ENCODE assay signal across 8 cellular contexts in genomic region chr4:54227261-54228063, GRCh38. TPM values are rescaled to one million over a fixed set of nuclear protein-coding genes. Genes with fewer than 3 reads are reported as not detected.
DNase-seq lines count a peak whose midpoint lies in the region; ATAC-seq and TF ChIP-seq lines count a peak whose summit lies in the region.

No MANE protein-coding gene starts in this region.

- H3K27me3 ChIP-seq in right cardiac atrium (ENCODE audit: control insufficient read depth, insufficient read depth) (no peaks in the 10 kb centered on the region), gastrocnemius medialis (peaks cover 80 to 90% (median 83%) of the 10 kb centered on the region in 3 donors), WERI-Rb-1 (ENCODE audit: insufficient read depth, low read depth, severe bottlenecking) (peaks cover 93% of the 10 kb centered on the region)

- DNase-seq in Daoy (ENCODE audit: low read depth), result peak; percentile 35
- peak in 1 of 2 donors; percentile 15 for DNase-seq in activated naive CD4-positive, alpha-beta T cell treated with anti-CD3 and anti-CD28 coated beads, Interleukin-2, amount 50 U/mL, for 72 hours (ENCODE audit: low spot score in 2 of 2)
- DNase-seq in right cardiac atrium, result peak in 2 of 3 donors; percentile 51 to 73
- no peak for DNase-seq in gastrocnemius medialis
- DNase-seq in GM19240 (ENCODE audit: insufficient read length, low spot score), result no peak
- DNase-seq in WERI-Rb-1, result no peak
- DNase-seq in GM10248 (ENCODE audit: extremely low spot score), result no peak

- TF ChIP-seq CTCF in gastrocnemius medialis (IDR thresholded peaks at IDR 0.05 in 4 of 5, conservative IDR thresholded peaks at IDR 0.05 in 1 of 5), result no peak
- TF ChIP-seq CTCF in WERI-Rb-1 (IDR thresholded peaks at IDR 0.05; ENCODE audit: low read depth, low read length), result no peak
- no peak for TF ChIP-seq CTCF in GM10248 (IDR thresholded peaks at IDR 0.05; ENCODE audit: control extremely low read depth, extremely low read depth, low read depth, missing control alignments)

- no peak for TF ChIP-seq POLR2A in gastrocnemius medialis (IDR thresholded peaks at IDR 0.05)

- no peaks in the 10 kb centered on the region for H3K9me3 ChIP-seq in right cardiac atrium (ENCODE audit: control insufficient read depth, low read length)
- no peaks in the 10 kb centered on the region for H3K9me3 ChIP-seq in gastrocnemius medialis
- peaks cover 9% of the 10 kb centered on the region for H3K9me3 ChIP-seq in WERI-Rb-1 (ENCODE audit: severe bottlenecking)

- ATAC-seq in HG03442 (IDR thresholded peaks at IDR 0.05; ENCODE audit: unreplicated experiment) (peak; percentile 16), right cardiac atrium (peak; percentile 2 to 29), gastrocnemius medialis (peak in 1 of 2 donors; percentile 22)
- ATAC-seq in activated naive CD4-positive, alpha-beta T cell treated with anti-CD3 and anti-CD28 coated beads, Interleukin-2, amount 50 U/mL, for 72 hours, result peak; percentile 20 to 26

- H3K36me3 ChIP-seq in gastrocnemius medialis (no peaks in the 10 kb centered on the region), WERI-Rb-1 (no peaks in the 10 kb centered on the region)

- WGBS in right cardiac atrium, result 1% methylated on average over 36 of the region's 36 CpGs

- H3K4me1 ChIP-seq in right cardiac atrium (ENCODE audit: control insufficient read depth, insufficient read depth, low read length) (peaks cover 7% of the 10 kb centered on the region), gastrocnemius medialis (peaks cover 23 to 37% of the 10 kb centered on the region in 2 donors)

- CTCF ChIA-PET in GM10248 (lab: Yijun Ruan, JAX), result interaction anchor here (0.9 to 1.7 kb wide), 4 partner anchors 13 to 319 kb away, joined by 3 to 7 read pairs (median 6); no protein-coding TSS in a partner anchor

- H3K9me3 Mint-ChIP-seq in activated naive CD4-positive, alpha-beta T cell treated with anti-CD3 and anti-CD28 coated beads, Interleukin-2, amount 50 U/mL, for 72 hours, result no peaks in the 10 kb centered on the region

- intact Hi-C loops in right cardiac atrium (cut with DNase I) (loop anchor here (5.0 to 10.0 kb wide), 7 partner anchors 320 to 1223 kb away; no protein-coding TSS in a partner anchor), gastrocnemius medialis (cut with DNase I; ENCODE audit: low total_unique reads) (loop anchor here (2.0 to 10.0 kb wide), 2 partner anchors 523 to 571 kb away; no protein-coding TSS in a partner anchor)

- H3K27ac Mint-ChIP-seq in activated naive CD4-positive, alpha-beta T cell treated with anti-CD3 and anti-CD28 coated beads, Interleukin-2, amount 50 U/mL, for 72 hours, result no peak overlapping the region

- H3K4me3 ChIP-seq in right cardiac atrium (ENCODE audit: low read length), result peak overlapping the region; percentile 53
- peak overlapping the region; percentile 42 to 54 (median 46) for H3K4me3 ChIP-seq in gastrocnemius medialis
- H3K4me3 ChIP-seq in WERI-Rb-1 (ENCODE audit: low read depth, low read length), result no peak overlapping the region

- in situ Hi-C loops in gastrocnemius medialis (cut with MboI; ENCODE audit: low sequenced_read_pairs in 4 of 4), result loop anchor here in 3 of 4 donors (5.0 to 25.0 kb wide), 13 partner anchors 303 to 1990 kb away; partner anchors contain the start of genes FIP1L1 (in 1 of the 3) and SCFD2 (in 1 of the 3)

- H3K27ac ChIP-seq in right cardiac atrium (ENCODE audit: low read length), result peak overlapping the region; percentile 40
- peak overlapping the region; percentile 10 to 50 (median 34) for H3K27ac ChIP-seq in gastrocnemius medialis
- H3K27ac ChIP-seq in WERI-Rb-1, result no peak overlapping the region

- POLR2A ChIA-PET in GM10248 (lab: Yijun Ruan, JAX), result no interaction called here

- peaks cover 0 to 13% of the 10 kb centered on the region in 2 donors for H3K36me3 Mint-ChIP-seq in activated naive CD4-positive, alpha-beta T cell treated with anti-CD3 and anti-CD28 coated beads, Interleukin-2, amount 50 U/mL, for 72 hours

RNA-seq across cellular contexts. Expression of gene PDGFRA, which starts 1.6 kb away (rescaled TPM):
- total RNA-seq in Daoy (2014; rRNA removed; shearing (Covaris generic)), result 1.5 and 2.2 TPM in 2 replicates
- under 1 TPM in 1 of 2 donors, not detected in 1; 0.41 TPM for total RNA-seq in activated naive CD4-positive, alpha-beta T cell treated with anti-CD3 and anti-CD28 coated beads, Interleukin-2, amount 50 U/mL, for 72 hours
- total RNA-seq in right cardiac atrium (10 to 100 TPM; 43.7 to 76.7 (median 73.6) TPM), gastrocnemius medialis (10 to 100 TPM in 3 of 4 donors, 1 to 10 TPM in 1; 9.0 to 42.0 (median 21.8) TPM)
- polyA plus RNA-seq in right cardiac atrium, result 15.1 TPM

Comparison
In these comparisons a context has a peak if more than half of its experiments do, and no peak if none do; other contexts are left out.
1. DNase-seq: peak in Daoy (single experiment) and right cardiac atrium (2 of 3); none in gastrocnemius medialis (0 of 2), GM19240 (single experiment), WERI-Rb-1 (single experiment) and GM10248 (single experiment).